Comparison of ENCODE assay signal across 8 cellular contexts in the genomic region with DNA sequence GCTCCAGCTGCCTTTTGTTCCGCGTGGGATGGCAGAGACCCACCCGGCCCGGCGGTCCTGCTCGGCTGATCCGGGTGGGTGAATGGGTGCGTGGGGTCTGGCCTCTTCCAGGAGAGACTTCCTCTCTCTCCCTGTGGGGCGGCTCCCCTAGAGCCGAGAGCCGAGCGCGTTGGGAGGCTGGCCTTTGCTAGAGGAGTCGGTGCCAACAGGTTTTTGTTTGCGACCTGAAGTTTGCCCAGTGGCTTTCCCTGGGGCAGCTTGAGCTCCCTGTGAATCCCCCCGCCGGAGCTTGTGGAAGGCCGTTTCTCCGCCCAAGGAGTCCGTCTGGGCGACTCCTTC. TPM values are rescaled to one million over a fixed set of nuclear protein-coding genes. Genes with fewer than 3 reads are reported as not detected.
DNase-seq lines count a peak whose midpoint lies in the region; ATAC-seq and TF ChIP-seq lines count a peak whose summit lies in the region.

No MANE protein-coding gene starts in this region.

- H3K27me3 ChIP-seq in BLaER1, result peaks cover 32% of the 10 kb centered on the region
- H3K27me3 ChIP-seq in HCT116 (ENCODE audit: insufficient read depth, low read length), result no peaks in the 10 kb centered on the region
- no peaks in the 10 kb centered on the region for H3K27me3 ChIP-seq in osteoblast (ENCODE audit: insufficient read depth, low read length)

- peaks cover 6% of the 10 kb centered on the region for H3K27me3 Mint-ChIP-seq in activated CD8-positive, alpha-beta memory T cell treated with anti-CD3 and anti-CD28 coated beads, Interleukin-2, amount 10 ng/mL, durations not matched to agents 7 days and 5 days

- no peak overlapping the region for H3K9ac ChIP-seq in BLaER1
- peak overlapping the region; percentile 94 for H3K9ac ChIP-seq in HCT116 (ENCODE audit: low read length)

- no peak overlapping the region for H2AFZ ChIP-seq in HCT116 (ENCODE audit: low read depth, low read length, poor library complexity, severe bottlenecking)
- H2AFZ ChIP-seq in osteoblast (ENCODE audit: low read length), result peak overlapping the region; percentile 83

- H4K20me1 ChIP-seq in BLaER1, result peaks cover 32% of the 10 kb centered on the region
- no peaks in the 10 kb centered on the region for H4K20me1 ChIP-seq in HCT116 (ENCODE audit: insufficient read depth)
- peaks cover 33% of the 10 kb centered on the region for H4K20me1 ChIP-seq in osteoblast (ENCODE audit: insufficient read depth, low read length)

- H3K4me3 ChIP-seq in BLaER1 (peak overlapping the region; percentile 74), HCT116 (replicated peaks in 1 of 2; ENCODE audit: low read depth in 1 of 2, low read length in 2 of 2) (peak overlapping the region; percentile 95 to 99), osteoblast (ENCODE audit: insufficient read depth, low read length) (peak overlapping the region; percentile 96)

- H3K4me1 Mint-ChIP-seq in activated CD8-positive, alpha-beta memory T cell treated with anti-CD3 and anti-CD28 coated beads, Interleukin-2, amount 10 ng/mL, durations not matched to agents 7 days and 5 days, result peaks cover 4% of the 10 kb centered on the region

- BruUV-seq in HCT116 (replicated peaks; lab: Mats Ljungman, UMichigan), result no TSS peak

- DNase-seq in HCT116 (ENCODE audit: low read depth, low spot score) (no peak), glomerular visceral epithelial cell (ENCODE audit: extremely low spot score) (peak; percentile 38), osteoblast (ENCODE audit: insufficient read length, low spot score, missing footprints) (peak; percentile 93)
- DNase-seq in activated CD8-positive, alpha-beta memory T cell treated with anti-CD3 and anti-CD28 coated beads, Interleukin-2, amount 10 ng/mL, durations not matched to agents 7 days and 5 days, result no peak
- DNase-seq in effector CD4-positive, alpha-beta T cell, result no peak

- H3K27ac ChIP-seq in BLaER1, result no peak overlapping the region
- peak overlapping the region; percentile 98 for H3K27ac ChIP-seq in HCT116 (ENCODE audit: low read depth, low read length)
- peak overlapping the region; percentile 77 for H3K27ac ChIP-seq in osteoblast (ENCODE audit: low read depth, low read length)

- CTCF ChIA-PET in HCT116 (lab: Charles Lee), result no interaction called here
- CTCF ChIA-PET in activated CD8-positive, alpha-beta memory T cell treated with anti-CD3 and anti-CD28 coated beads, Interleukin-2, amount 10 ng/mL, durations not matched to agents 7 days and 5 days (lab: Charles Lee), result no interaction called here

- peak overlapping the region; percentile 80 for H3K4me3 Mint-ChIP-seq in activated CD8-positive, alpha-beta memory T cell treated with anti-CD3 and anti-CD28 coated beads, Interleukin-2, amount 10 ng/mL, durations not matched to agents 7 days and 5 days

- no peak for TF ChIP-seq CTCF in HCT116 (IDR thresholded peaks at IDR 0.05 in 2 of 3, conservative IDR thresholded peaks at IDR 0.05 in 1 of 3; ENCODE audit: borderline replicate concordance in 1 of 3, insufficient read depth in 1 of 3, low read depth in 2 of 3, low read length in 2 of 3)
- TF ChIP-seq CTCF in osteoblast (IDR thresholded peaks at IDR 0.05; ENCODE audit: extremely low read depth, low read depth, low read length), result no peak

- TF ChIP-seq POLR2A in HCT116 (IDR thresholded peaks at IDR 0.05; ENCODE audit: borderline replicate concordance, extremely low read depth, insufficient read depth, insufficient read length), result no peak

- no peaks in the 10 kb centered on the region for H3K36me3 ChIP-seq in BLaER1
- peaks cover 0 to 7% of the 10 kb centered on the region in 2 experiments; a peak in 1 of 4 replicates for H3K36me3 ChIP-seq in HCT116 (ENCODE audit: control insufficient read depth in 1 of 2, insufficient read depth in 2 of 2, low read length in 2 of 2)
- no peaks in the 10 kb centered on the region for H3K36me3 ChIP-seq in osteoblast (ENCODE audit: insufficient read depth, low read length)

- intact Hi-C loops in HCT116 (cut with micrococcal nuclease), result no loop called here

- no peaks in the 10 kb centered on the region for H3K9me3 ChIP-seq in BLaER1
- H3K9me3 ChIP-seq in HCT116 (ENCODE audit: control insufficient read depth in 1 of 2, insufficient read depth in 1 of 2, low read depth in 1 of 2, low read length in 2 of 2), result no peaks in the 10 kb centered on the region
- H3K9me3 ChIP-seq in osteoblast (ENCODE audit: low read depth, low read length), result no peaks in the 10 kb centered on the region

- no peaks in the 10 kb centered on the region for H3K36me3 Mint-ChIP-seq in activated CD8-positive, alpha-beta memory T cell treated with anti-CD3 and anti-CD28 coated beads, Interleukin-2, amount 10 ng/mL, durations not matched to agents 7 days and 5 days

- no peak for TF ChIP-seq RAD21 in HCT116 (IDR thresholded peaks at IDR 0.05; ENCODE audit: low read depth)

- ATAC-seq in HCT116, result no peak
- ATAC-seq in activated CD8-positive, alpha-beta memory T cell treated with anti-CD3 and anti-CD28 coated beads, Interleukin-2, amount 10 ng/mL, durations not matched to agents 7 days and 5 days, result no peak
- no peak for ATAC-seq in GM18870 (IDR thresholded peaks at IDR 0.05; ENCODE audit: unreplicated experiment)
- no peak for ATAC-seq in HG03565 (IDR thresholded peaks at IDR 0.05; ENCODE audit: unreplicated experiment)

- peak overlapping the region; percentile 81 for H3K4me2 ChIP-seq in BLaER1
- peak overlapping the region; percentile 91 for H3K4me2 ChIP-seq in HCT116 (ENCODE audit: low read length)
- H3K4me2 ChIP-seq in osteoblast (ENCODE audit: insufficient read depth, low read length), result peak overlapping the region; percentile 92

- no peaks in the 10 kb centered on the region for H3K9me3 Mint-ChIP-seq in activated CD8-positive, alpha-beta memory T cell treated with anti-CD3 and anti-CD28 coated beads, Interleukin-2, amount 10 ng/mL, durations not matched to agents 7 days and 5 days (ENCODE audit: low read depth)

- POLR2A ChIA-PET in HCT116 (lab: Charles Lee), result interaction anchor here (1.1 to 1.2 kb wide), 2 partner anchors 9 to 85 kb away, joined by 3 read pairs; no protein-coding TSS in a partner anchor

- RAD21 ChIA-PET in HCT116 (lab: Charles Lee; ENCODE audit: low non-redundant PET in 1 of 2, low total read pairs in 2 of 2, uncharacterized antibody in 2 of 2, unreplicated experiment in 2 of 2), result no interaction called here

- H3K4me1 ChIP-seq in BLaER1 (no peaks in the 10 kb centered on the region), HCT116 (ENCODE audit: control insufficient read depth in 1 of 2, insufficient read depth in 2 of 2, low read length in 2 of 2) (peaks cover 24 to 33% of the 10 kb centered on the region in 2 experiments), osteoblast (ENCODE audit: insufficient read depth, low read length) (peaks cover 4% of the 10 kb centered on the region)

- H3K9me2 ChIP-seq in HCT116 (ENCODE audit: insufficient read depth), result no peaks in the 10 kb centered on the region

- H3K79me2 ChIP-seq in HCT116 (ENCODE audit: insufficient read depth, low read length), result peaks cover 53% of the 10 kb centered on the region
- H3K79me2 ChIP-seq in osteoblast (ENCODE audit: insufficient read depth, low read length), result peaks cover 57% of the 10 kb centered on the region

- no peak overlapping the region for H3K27ac Mint-ChIP-seq in activated CD8-positive, alpha-beta memory T cell treated with anti-CD3 and anti-CD28 coated beads, Interleukin-2, amount 10 ng/mL, durations not matched to agents 7 days and 5 days

TF ChIP-seq in HCT116, 20 proteins besides CTCF, POLR2A, EP300 and RAD21:
- TF ChIP-seq ZFX (IDR thresholded peaks at IDR 0.05) (no peak), ZNF274 (IDR thresholded peaks at IDR 0.05; ENCODE audit: low read depth, low read length) (no peak), SRF (IDR thresholded peaks at IDR 0.05; ENCODE audit: low read depth) (no peak), SP1 (IDR thresholded peaks at IDR 0.05; ENCODE audit: low read depth) (no peak), FOSL1 (IDR thresholded peaks at IDR 0.05; ENCODE audit: low read depth) (no peak), EGR1 (IDR thresholded peaks at IDR 0.05; ENCODE audit: low read depth) (no peak)
- TF ChIP-seq, protein P1, sequence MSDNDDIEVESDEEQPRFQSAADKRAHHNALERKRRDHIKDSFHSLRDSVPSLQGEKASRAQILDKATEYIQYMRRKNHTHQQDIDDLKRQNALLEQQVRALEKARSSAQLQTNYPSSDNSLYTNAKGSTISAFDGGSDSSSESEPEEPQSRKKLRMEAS (IDR thresholded peaks at IDR 0.05), result no peak

RNA-seq across cellular contexts. Expression of gene EPN2, which starts 1.0 kb away (rescaled TPM):
- total RNA-seq in HCT116 (2021; ENCODE audit: unreplicated experiment) (73.1 TPM), osteoblast (13.6 and 18.1 TPM in 2 replicates)
- 40.3 and 44.9 TPM in 2 replicates for polyA plus RNA-seq in HCT116 (2012)
- 10 to 100 TPM in 1 of 2 experiments, 1 to 10 TPM in 1; 2.9 to 15.3 TPM for total RNA-seq in activated CD8-positive, alpha-beta memory T cell treated with anti-CD3 and anti-CD28 coated beads, Interleukin-2, amount 10 ng/mL, durations not matched to agents 7 days and 5 days

Comparison
In these comparisons a context has a peak if more than half of its experiments do, and no peak if none do; other contexts are left out.
1. DNase-seq: peak in glomerular visceral epithelial cell (single experiment) and osteoblast (single experiment); none in HCT116 (single experiment), activated CD8-positive, alpha-beta memory T cell treated with anti-CD3 and anti-CD28 coated beads, Interleukin-2, amount 10 ng/mL, durations not matched to agents 7 days and 5 days (single experiment) and effector CD4-positive, alpha-beta T cell (single experiment).
2. Peak in every context shown above with its lines, with median percentiles within 50 percentile points of each other: H3K4me2 ChIP-seq and H3K4me3 ChIP-seq.